In genomic region chr6:146546440-146546839, GRCh38 we compare ENCODE assay signal across 10 cellular contexts. TPM values are rescaled to one million over a fixed set of nuclear protein-coding genes. Genes with fewer than 3 reads are reported as not detected.
DNase-seq lines count a peak whose midpoint lies in the region; ATAC-seq, FAIRE-seq and TF ChIP-seq lines count a peak whose summit lies in the region.
"Had no signal": no experiment of that assay in that cellular context is flagged by ENCODE, and none has a peak within 500 bp of the region (broad histone marks: within the 10 kb centered on the region; RNA-seq: fewer than 3 reads in every experiment).

No MANE protein-coding gene starts in this region.

- H2BK15ac ChIP-seq in mesenchymal stem cell (ENCODE audit: low read depth, poor library complexity, severe bottlenecking): no peak overlapping the region

- H2BK12ac ChIP-seq in mesenchymal stem cell (ENCODE audit: low read length in 2 of 2): no peak overlapping the region

- H3K4me1 ChIP-seq in A549: peaks cover 35% of the 10 kb centered on the region
- peaks cover 7% of the 10 kb centered on the region for H3K4me1 ChIP-seq in mesenchymal stem cell (ENCODE audit: control insufficient read depth, insufficient read depth, low read depth, low read length)

- peak; percentile 15 to 69 for DNase-seq in A549 (ENCODE audit: low read depth in 1 of 2, low spot score in 1 of 2)
- DNase-seq in MG63: peak; percentile 42
- peak; percentile 80 for DNase-seq in mesenchymal stem cell
- no peak for DNase-seq in effector CD4-positive, alpha-beta T cell
- no peak for DNase-seq in stimulated activated CD4-positive, alpha-beta T cell treated with anti-CD3 and anti-CD28 coated beads, Interleukin-4, amount 100 ng/mL, for 24 hours
- DNase-seq: hypothalamus had no signal

- no peaks in the 10 kb centered on the region for H3K27me3 ChIP-seq in MG63
- no peaks in the 10 kb centered on the region for H3K27me3 ChIP-seq in mesenchymal stem cell (ENCODE audit: control insufficient read depth in 1 of 2, insufficient read depth in 1 of 2, low read length in 2 of 2)
- H3K27me3 ChIP-seq: BLaER1 treated with 17β-estradiol and CSF1 and Interleukin-3, amounts not matched to agents 10 nM and 100 nM had no signal

- H3K9me3 ChIP-seq in A549 (no peaks in the 10 kb centered on the region), MG63 (no peaks in the 10 kb centered on the region), mesenchymal stem cell (ENCODE audit: control insufficient read depth, low read length) (no peaks in the 10 kb centered on the region)

- H3K4me3 ChIP-seq in A549: peak overlapping the region; percentile 84; the same call in 1 of the 3 replicates
- H3K4me3 ChIP-seq in MG63: peak overlapping the region; percentile 77
- peak overlapping the region in 1 of 2 experiments; percentile 90 for H3K4me3 ChIP-seq in mesenchymal stem cell (ENCODE audit: insufficient read depth in 1 of 2, low read depth in 1 of 2, low read length in 2 of 2)
- H3K4me3 ChIP-seq: BLaER1 treated with 17β-estradiol and CSF1 and Interleukin-3, amounts not matched to agents 10 nM and 100 nM had no signal

- 32% methylated on average over 1 of the region's 1 CpG for WGBS in A549 (ENCODE audit: missing lambda C conversion rate)
- no CpG with 5 or more reads among the region's 1 CpG for WGBS in mesenchymal stem cell

- H3K27ac ChIP-seq in A549: peak overlapping the region; percentile 71 to 90; a peak in 4 of 6 replicates
- peak overlapping the region; percentile 79 for H3K27ac ChIP-seq in mesenchymal stem cell (ENCODE audit: low read length, poor library complexity, severe bottlenecking)

- no peak overlapping the region for H3K23ac ChIP-seq in mesenchymal stem cell (ENCODE audit: low read length in 2 of 2)

- no peak overlapping the region for H3K18ac ChIP-seq in mesenchymal stem cell (ENCODE audit: low read depth in 1 of 2, low read length in 2 of 2)

- TF ChIP-seq POLR2A in A549 (IDR thresholded peaks at IDR 0.05; ENCODE audit: low read length) (no peak), GM18505 (IDR thresholded peaks at IDR 0.05; ENCODE audit: borderline replicate concordance, extremely low read depth, insufficient read depth, insufficient read length) (no peak)

- ATAC-seq in A549 (peak; percentile 1 to 15; a peak in 1 of 6 replicates), GM18907 (IDR thresholded peaks at IDR 0.05; ENCODE audit: unreplicated experiment) (no peak), GM18505 (IDR thresholded peaks at IDR 0.05; ENCODE audit: unreplicated experiment) (no peak)

- H2AK5ac ChIP-seq in mesenchymal stem cell (ENCODE audit: low read length, severe bottlenecking): no peak overlapping the region

- H3K4me2 ChIP-seq in A549: peak overlapping the region; percentile 91
- no peak overlapping the region for H3K4me2 ChIP-seq in mesenchymal stem cell (ENCODE audit: low read length, poor library complexity, severe bottlenecking)

- no peak overlapping the region for H4K91ac ChIP-seq in mesenchymal stem cell (ENCODE audit: low read length)

- H2AFZ ChIP-seq in mesenchymal stem cell (ENCODE audit: low read depth, low read length): no peak overlapping the region

- H3K4ac ChIP-seq in mesenchymal stem cell (ENCODE audit: low read depth in 1 of 2, low read length in 2 of 2): no peak overlapping the region

- H3K79me1 ChIP-seq in mesenchymal stem cell (replicated peaks; ENCODE audit: low read length, poor library complexity, severe bottlenecking): peaks cover 5% of the 10 kb centered on the region

- TF ChIP-seq CTCF in A549 (IDR thresholded peaks at IDR 0.05): no peak

- H2BK120ac ChIP-seq in mesenchymal stem cell (ENCODE audit: low read depth, low read length): no peak overlapping the region

- CTCF ChIA-PET in A549 (lab: Yijun Ruan, JAX): interaction anchor here (0.9 kb wide), 1 partner anchor 153 kb away, joined by 4 read pairs; no protein-coding TSS in a partner anchor

- H3K36me3 ChIP-seq in MG63 (peaks cover 53% of the 10 kb centered on the region), mesenchymal stem cell (ENCODE audit: control insufficient read depth in 1 of 2, insufficient read depth in 2 of 2, low read depth in 1 of 2, low read length in 2 of 2) (peaks cover 4 to 27% of the 10 kb centered on the region in 2 experiments)

- FAIRE-seq in A549 (lab: Jason Lieb, UNC) (no peak), endometrium (lab: Jason Lieb, UNC) (peak; percentile 82)

- H2BK5ac ChIP-seq in mesenchymal stem cell (ENCODE audit: low read depth, low read length, poor library complexity, severe bottlenecking): no peak overlapping the region

- TF ChIP-seq RAD21 in A549 (conservative IDR thresholded peaks at IDR 0.05 in 1 of 2, IDR thresholded peaks at IDR 0.05 in 1 of 2): no peak

- no peak overlapping the region for H3K14ac ChIP-seq in mesenchymal stem cell (ENCODE audit: low read length in 2 of 2)

- peak in 1 of 2 experiments; percentile 10; a peak in 1 of 5 replicates for TF ChIP-seq EP300 in A549 (IDR thresholded peaks at IDR 0.05)

- POLR2A ChIA-PET in A549 (lab: Yijun Ruan, JAX): interaction anchor here (0.6 to 1.4 kb wide), 2 partner anchors 812 to 1340 kb away, joined by 3 to 4 read pairs; partner anchors contain the start of gene EPM2A

- H3K9ac ChIP-seq in mesenchymal stem cell (ENCODE audit: low read length): peak overlapping the region; percentile 98
- H3K9ac ChIP-seq: BLaER1 treated with 17β-estradiol and CSF1 and Interleukin-3, amounts not matched to agents 10 nM and 100 nM had no signal

- H4K8ac ChIP-seq in mesenchymal stem cell (ENCODE audit: low read length): no peak overlapping the region

TF ChIP-seq in A549, 52 proteins besides CTCF, POLR2A, EP300 and RAD21:
- TF ChIP-seq FOSL2 (IDR thresholded peaks at IDR 0.05): no peak
- peak; percentile 36; the same call in 1 of the 2 replicates for TF ChIP-seq FOSL2 (CRISPR knock-in tag; IDR thresholded peaks at IDR 0.05)
- peak; percentile 33; the same call in 1 of the 2 replicates for TF ChIP-seq JUNB (IDR thresholded peaks at IDR 0.05)
- no peak for TF ChIP-seq CHD2 (IDR thresholded peaks at IDR 0.05; ENCODE audit: low read length, partially characterized antibody)
- TF ChIP-seq HES2 (IDR thresholded peaks at IDR 0.05): peak; percentile 31; the same call in 1 of the 2 replicates
- TF ChIP-seq JUN (IDR thresholded peaks at IDR 0.05): peak in 1 of 2 experiments; percentile 39; a peak in 1 of 5 replicates
- no peak for TF ChIP-seq FOXS1 (CRISPR knock-in tag; IDR thresholded peaks at IDR 0.05)
- peak; percentile 93 to 94 for TF ChIP-seq CEBPB (IDR thresholded peaks at IDR 0.05)

RNA-seq across cellular contexts. Expression of gene RAB32, which starts 2.8 kb away (rescaled TPM):
- 43.9 and 49.4 TPM in 2 replicates for polyA plus RNA-seq in A549 (2011; rRNA removed)
- polyA plus RNA-seq in A549 (2012; cell fraction: cytosol; rRNA removed): 20.8 and 24.1 TPM in 2 replicates
- polyA plus RNA-seq in A549 (2012; cell fraction: nucleus; rRNA removed): 7.1 and 7.8 TPM in 2 replicates
- polyA plus RNA-seq in A549 (2017; fragmentation: RNase III; extraction: RNeasy Plus Mini Kit Qiagen cat#74134 plus additional on column Dnase treatment): 30.1 to 34.2 TPM (median 31.0 TPM) in 3 replicates
- polyA minus RNA-seq in A549 (2011; rRNA and poly(A)+ RNA removed): 7.1 and 8.8 TPM in 2 replicates
- total RNA-seq in MG63 (2014; rRNA removed; shearing (Covaris generic); ENCODE audit: low replicate concordance): 161 and 270 TPM in 2 replicates
- polyA plus RNA-seq in mesenchymal stem cell (2013, experiment 1 of 2): 85.0 TPM
- polyA plus RNA-seq in mesenchymal stem cell (2013, experiment 2 of 2): 90.3 TPM

RNA-seq across cellular contexts. Expression of gene ADGB, which starts 52.3 kb away (rescaled TPM):
- polyA plus RNA-seq in A549 (2011; rRNA removed) (not detected in 2 replicates), A549 (2017; fragmentation: RNase III; extraction: RNeasy Plus Mini Kit Qiagen cat#74134 plus additional on column Dnase treatment) (not detected in 3 replicates)
- not detected in 2 replicates for polyA plus RNA-seq in A549 (2012; cell fraction: cytosol; rRNA removed)
- polyA plus RNA-seq in A549 (2012; cell fraction: nucleus; rRNA removed): not detected in 2 replicates
- polyA minus RNA-seq in A549 (2011; rRNA and poly(A)+ RNA removed): not detected in 2 replicates
- not detected in 2 replicates for total RNA-seq in MG63 (2014; rRNA removed; shearing (Covaris generic); ENCODE audit: low replicate concordance)
- not detected for polyA plus RNA-seq in mesenchymal stem cell (2013, experiment 1 of 2)
- not detected for polyA plus RNA-seq in mesenchymal stem cell (2013, experiment 2 of 2)

Comparison
In these comparisons a context has a peak if more than half of its experiments do, and no peak if none do; other contexts are left out.
1. ATAC-seq: peak in A549 (2 of 2); none in GM18907 (single experiment) and GM18505 (single experiment).
2. DNase-seq: peak in A549 (2 of 2), MG63 (single experiment) and mesenchymal stem cell (single experiment); none in effector CD4-positive, alpha-beta T cell (single experiment) and stimulated activated CD4-positive, alpha-beta T cell treated with anti-CD3 and anti-CD28 coated beads, Interleukin-4, amount 100 ng/mL, for 24 hours (single experiment).